ENCODE assay signal across 11 cellular contexts in genomic region chr1:117537291-117537920, GRCh38.
DNase-seq lines count a peak whose midpoint lies in the region; ATAC-seq and TF ChIP-seq lines count a peak whose summit lies in the region.
"Had no signal": no experiment of that assay in that cellular context is flagged by ENCODE, and none has a peak within 500 bp of the region (broad histone marks: within the 10 kb centered on the region; RNA-seq: fewer than 3 reads in every experiment).

No MANE protein-coding gene starts in this region.

- ATAC-seq in HG03354 (IDR thresholded peaks at IDR 0.05; ENCODE audit: poor library complexity, severe bottlenecking, unreplicated experiment) (peak; percentile 52), WTC11 (peak; percentile 81), mucosa of descending colon (peak; percentile 91), GM19023 (IDR thresholded peaks at IDR 0.05; ENCODE audit: unreplicated experiment) (no peak), sciatic nerve (no peak), psoas muscle (no peak)
- ATAC-seq: Right ventricle myocardium inferior; stimulated activated effector memory CD8-positive, alpha-beta T cell treated with anti-CD3 and anti-CD28 coated beads, Interleukin-12 subunit alpha, Interleukin-12 subunit beta, amount 100 ng/mL, for 72 hours had no signal

- H3K27ac Mint-ChIP-seq in WTC11: no peak overlapping the region
- H3K27ac Mint-ChIP-seq: stimulated activated effector memory CD8-positive, alpha-beta T cell treated with anti-CD3 and anti-CD28 coated beads, Interleukin-12 subunit alpha, Interleukin-12 subunit beta, amount 100 ng/mL, for 72 hours had no signal

- POLR2A ChIA-PET in WTC11 (lab: Charles Lee): no interaction called here
- POLR2A ChIA-PET in GM10248 (lab: Yijun Ruan, JAX): no interaction called here

- H3K4me1 Mint-ChIP-seq in WTC11: no peaks in the 10 kb centered on the region; the same call in 1 of the 2 replicates

- 48 to 56% (median 55%) methylated on average over 10 of the region's 10 CpGs for whole genome bisulfite sequencing in psoas muscle, 3 donors

- CTCF ChIA-PET in WTC11 (lab: Charles Lee): interaction anchor here (0.7 to 4.3 kb wide), 5 partner anchors 125 to 409 kb away, joined by 3 to 44 read pairs (median 3); no protein-coding TSS in a partner anchor
- CTCF ChIA-PET in GM10248 (lab: Yijun Ruan, JAX): interaction anchor here (0.9 to 8.5 kb wide), 6 partner anchors 11 to 221 kb away, joined by 3 to 105 read pairs (median 50); no protein-coding TSS in a partner anchor

- peak; percentile 80 for DNase-seq in DMS153 (lab: John Stamatoyannopoulos, UW)
- peak; percentile 49 for DNase-seq in WTC11 (ENCODE audit: low spot score)
- DNase-seq in mucosa of descending colon: peak; percentile 80 to 85 (median 81)
- DNase-seq in GM10248 (ENCODE audit: extremely low spot score): no peak
- DNase-seq in sciatic nerve (ENCODE audit: low spot score): no peak
- DNase-seq in psoas muscle: no peak
- DNase-seq: left ventricle myocardium inferior had no signal

- no peaks in the 10 kb centered on the region for H3K27me3 ChIP-seq in psoas muscle (ENCODE audit: insufficient read depth in 3 of 3, low read length in 2 of 3)

- H3K4me1 ChIP-seq in mucosa of descending colon (ENCODE audit: low read depth) (no peaks in the 10 kb centered on the region), psoas muscle (peaks cover 4% of the 10 kb centered on the region)
- H3K4me1 ChIP-seq: left ventricle myocardium inferior had no signal

- H3K4me3 Mint-ChIP-seq in WTC11: no peak overlapping the region
- H3K4me3 Mint-ChIP-seq: stimulated activated effector memory CD8-positive, alpha-beta T cell treated with anti-CD3 and anti-CD28 coated beads, Interleukin-12 subunit alpha, Interleukin-12 subunit beta, amount 100 ng/mL, for 72 hours had no signal

- no peaks in the 10 kb centered on the region for H3K36me3 Mint-ChIP-seq in WTC11
- H3K36me3 Mint-ChIP-seq: stimulated activated effector memory CD8-positive, alpha-beta T cell treated with anti-CD3 and anti-CD28 coated beads, Interleukin-12 subunit alpha, Interleukin-12 subunit beta, amount 100 ng/mL, for 72 hours had no signal

- no peaks in the 10 kb centered on the region for H3K36me3 ChIP-seq in mucosa of descending colon (ENCODE audit: low read depth)
- no peaks in the 10 kb centered on the region for H3K36me3 ChIP-seq in psoas muscle (ENCODE audit: insufficient read depth in 1 of 2, low read depth in 1 of 2)
- H3K36me3 ChIP-seq: left ventricle myocardium inferior had no signal

- H3K27me3 Mint-ChIP-seq in WTC11 (ENCODE audit: low read depth): no peaks in the 10 kb centered on the region

- no peak overlapping the region for H3K27ac ChIP-seq in psoas muscle
- H3K27ac ChIP-seq: left ventricle myocardium inferior had no signal

- H3K9me3 ChIP-seq in mucosa of descending colon (no peaks in the 10 kb centered on the region), psoas muscle (no peaks in the 10 kb centered on the region)
- H3K9me3 ChIP-seq: left ventricle myocardium inferior had no signal

- H3K4me3 ChIP-seq in mucosa of descending colon: no peak overlapping the region
- no peak overlapping the region for H3K4me3 ChIP-seq in psoas muscle
- H3K4me3 ChIP-seq: left ventricle myocardium inferior had no signal

- H3K9me3 Mint-ChIP-seq in WTC11: no peaks in the 10 kb centered on the region
- H3K9me3 Mint-ChIP-seq: stimulated activated effector memory CD8-positive, alpha-beta T cell treated with anti-CD3 and anti-CD28 coated beads, Interleukin-12 subunit alpha, Interleukin-12 subunit beta, amount 100 ng/mL, for 72 hours had no signal

- intact Hi-C loops in mucosa of descending colon (cut with DNase I, micrococcal nuclease): loop anchor here (10.0 kb wide), 2 partner anchors 147 to 217 kb away; no protein-coding TSS in a partner anchor
- intact Hi-C loops in sciatic nerve (cut with DNase I): no loop called here
- intact Hi-C loops in psoas muscle (cut with DNase I): loop anchor here in 1 of 2 donors (5.0 kb wide), 1 partner anchor 220 kb away; no protein-coding TSS in a partner anchor

- no peak for TF ChIP-seq CTCF in WTC11 (IDR thresholded peaks at IDR 0.05)
- no peak for TF ChIP-seq CTCF in mucosa of descending colon (IDR thresholded peaks at IDR 0.05)
- no peak for TF ChIP-seq CTCF in GM10248 (IDR thresholded peaks at IDR 0.05; ENCODE audit: control extremely low read depth, extremely low read depth, low read depth, missing control alignments)
- no peak for TF ChIP-seq CTCF in psoas muscle (IDR thresholded peaks at IDR 0.05)

TF ChIP-seq in WTC11, 78 proteins besides CTCF, POLR2A, EP300 and RAD21 (continues in another document):
- TF ChIP-seq NFE2L1 (CRISPR knock-in tag; IDR thresholded peaks at IDR 0.05): no peak
- TF ChIP-seq ETV6 (CRISPR knock-in tag; IDR thresholded peaks at IDR 0.05): no peak
- no peak for TF ChIP-seq TCF7 (CRISPR knock-in tag; IDR thresholded peaks at IDR 0.05; ENCODE audit: low read depth)
- no peak for TF ChIP-seq GTF2I (CRISPR knock-in tag; conservative IDR thresholded peaks at IDR 0.05)
- TF ChIP-seq USF2 (CRISPR knock-in tag; IDR thresholded peaks at IDR 0.05): no peak
- TF ChIP-seq ZNF396 (CRISPR knock-in tag; IDR thresholded peaks at IDR 0.05; ENCODE audit: borderline replicate concordance): no peak
- no peak for TF ChIP-seq USF1 (CRISPR knock-in tag; IDR thresholded peaks at IDR 0.05)
- TF ChIP-seq FOXJ3 (CRISPR knock-in tag; IDR thresholded peaks at IDR 0.05; ENCODE audit: borderline replicate concordance): no peak
- TF ChIP-seq, protein P1, sequence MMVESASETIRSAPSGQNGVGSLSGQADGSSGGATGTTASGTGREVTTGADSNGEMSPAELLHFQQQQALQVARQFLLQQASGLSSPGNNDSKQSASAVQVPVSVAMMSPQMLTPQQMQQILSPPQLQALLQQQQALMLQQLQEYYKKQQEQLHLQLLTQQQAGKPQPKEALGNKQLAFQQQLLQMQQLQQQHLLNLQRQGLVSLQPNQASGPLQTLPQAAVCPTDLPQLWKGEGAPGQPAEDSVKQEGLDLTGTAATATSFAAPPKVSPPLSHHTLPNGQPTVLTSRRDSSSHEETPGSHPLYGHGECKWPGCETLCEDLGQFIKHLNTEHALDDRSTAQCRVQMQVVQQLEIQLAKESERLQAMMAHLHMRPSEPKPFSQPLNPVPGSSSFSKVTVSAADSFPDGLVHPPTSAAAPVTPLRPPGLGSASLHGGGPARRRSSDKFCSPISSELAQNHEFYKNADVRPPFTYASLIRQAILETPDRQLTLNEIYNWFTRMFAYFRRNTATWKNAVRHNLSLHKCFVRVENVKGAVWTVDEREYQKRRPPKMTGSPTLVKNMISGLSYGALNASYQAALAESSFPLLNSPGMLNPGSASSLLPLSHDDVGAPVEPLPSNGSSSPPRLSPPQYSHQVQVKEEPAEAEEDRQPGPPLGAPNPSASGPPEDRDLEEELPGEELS (CRISPR knock-in tag; IDR thresholded peaks at IDR 0.05): no peak
- TF ChIP-seq AFF4 (CRISPR knock-in tag; IDR thresholded peaks at IDR 0.05; ENCODE audit: borderline replicate concordance): no peak
- no peak for TF ChIP-seq E2F4 (CRISPR knock-in tag; IDR thresholded peaks at IDR 0.05; ENCODE audit: borderline replicate concordance, low read depth)

Comparison
In these comparisons a context has a peak if more than half of its experiments do, and no peak if none do; other contexts are left out.
1. DNase-seq: peak in DMS153 (single experiment), WTC11 (single experiment) and mucosa of descending colon (3 of 3); none in GM10248 (single experiment), sciatic nerve (single experiment) and psoas muscle (0 of 2).
2. ATAC-seq: peak in HG03354 (single experiment), WTC11 (single experiment) and mucosa of descending colon (single experiment); none in GM19023 (single experiment), sciatic nerve (single experiment) and psoas muscle (0 of 4).